ENCODE assay signal across 27 cellular contexts in genomic region chr6:24709014-24709711, GRCh38. TPM values are rescaled to one million over a fixed set of nuclear protein-coding genes. Genes with fewer than 3 reads are reported as not detected.
DNase-seq lines count a peak whose midpoint lies in the region; ATAC-seq, FAIRE-seq and TF ChIP-seq lines count a peak whose summit lies in the region.
"Had no signal": no experiment of that assay in that cellular context is flagged by ENCODE, and none has a peak within 500 bp of the region (broad histone marks: within the 10 kb centered on the region; RNA-seq: fewer than 3 reads in every experiment).

No MANE protein-coding gene starts in this region.

- H3K9me3 ChIP-seq in HepG2 (ENCODE audit: low read length) (no peaks in the 10 kb centered on the region), right lobe of liver (no peaks in the 10 kb centered on the region)
- H3K9me3 ChIP-seq: gastroesophageal sphincter, left lung, pancreas, transverse colon had no signal

- 97% methylated on average over 4 of the region's 4 CpGs for WGBS in HepG2 (ENCODE audit: low lambda C conversion rate)
- WGBS in right lobe of liver (ENCODE audit: insufficient coverage, low coverage, low lambda C conversion rate, missing lambda C conversion rate) = 83% methylated on average over 4 of the region's 4 CpGs

- H3K4me1 Mint-ChIP-seq in GM23338 (no peaks in the 10 kb centered on the region), chondrocyte (ENCODE audit: low read depth) (peaks cover 29% of the 10 kb centered on the region)
- H3K4me1 Mint-ChIP-seq in stimulated activated effector memory CD8-positive, alpha-beta T cell treated with anti-CD3 and anti-CD28 coated beads, Interleukin-12 subunit alpha, Interleukin-12 subunit beta, amount 100 ng/mL, for 72 hours = peaks cover 55% of the 10 kb centered on the region

- no peak for TF ChIP-seq EP300 in HepG2 (IDR thresholded peaks at IDR 0.05; ENCODE audit: low read depth in 2 of 2, low read length in 2 of 2)
- no peak for TF ChIP-seq EP300 in HepG2 (CRISPR knock-in tag; IDR thresholded peaks at IDR 0.05; ENCODE audit: borderline replicate concordance)

- TF ChIP-seq RAD21 in HepG2 (CRISPR knock-in tag; IDR thresholded peaks at IDR 0.05) = no peak

- H3K4me3 Mint-ChIP-seq in GM23338 (no peak overlapping the region), chondrocyte (ENCODE audit: unreplicated experiment) (no peak overlapping the region)
- H3K4me3 Mint-ChIP-seq in stimulated activated effector memory CD8-positive, alpha-beta T cell treated with anti-CD3 and anti-CD28 coated beads, Interleukin-12 subunit alpha, Interleukin-12 subunit beta, amount 100 ng/mL, for 72 hours = no peak overlapping the region
- H3K4me3 Mint-ChIP-seq: HFFc6 had no signal

- H3K4me2 ChIP-seq in HepG2 (ENCODE audit: low read depth, low read length) (no peak overlapping the region), GM23338 (no peak overlapping the region)

- H3K27me3 ChIP-seq in HepG2 (ENCODE audit: control insufficient read depth in 1 of 2, insufficient read depth in 2 of 2, low read length in 2 of 2) = no peaks in the 10 kb centered on the region
- H3K27me3 ChIP-seq in right lobe of liver = no peaks in the 10 kb centered on the region
- no peaks in the 10 kb centered on the region for H3K27me3 ChIP-seq in GM23338 (ENCODE audit: insufficient read depth)
- H3K27me3 ChIP-seq: gastroesophageal sphincter, left lung, pancreas, transverse colon had no signal

- H3K27me3 Mint-ChIP-seq in GM23338 (ENCODE audit: insufficient read depth, low read depth, poor library complexity) = peaks cover 3% of the 10 kb centered on the region
- no peaks in the 10 kb centered on the region for H3K27me3 Mint-ChIP-seq in chondrocyte (ENCODE audit: low read depth)

- intact Hi-C loops in HepG2 (cut with micrococcal nuclease; ENCODE audit: unreplicated experiment) = loop anchor here (10.0 kb wide), 1 partner anchor 366 kb away; no protein-coding TSS in a partner anchor
- intact Hi-C loops in right lobe of liver (cut with DNase I) = no loop called here

- H3K4me3 ChIP-seq in HepG2 (replicated peaks in 1 of 3; ENCODE audit: insufficient read depth in 1 of 3, low read depth in 2 of 3, low read length in 3 of 3) = no peak overlapping the region
- no peak overlapping the region for H3K4me3 ChIP-seq in right lobe of liver
- no peak overlapping the region for H3K4me3 ChIP-seq in GM23338
- H3K4me3 ChIP-seq: gastroesophageal sphincter, left lung, pancreas, transverse colon had no signal

- H3K79me2 ChIP-seq in HepG2 (ENCODE audit: insufficient read depth, low read length) (peaks cover 35% of the 10 kb centered on the region), GM23338 (replicated peaks; ENCODE audit: insufficient read depth) (peaks cover 54% of the 10 kb centered on the region)

- H3K27ac Mint-ChIP-seq in GM23338 = no peak overlapping the region; the same call in 1 of the 2 replicates
- H3K27ac Mint-ChIP-seq in chondrocyte (ENCODE audit: unreplicated experiment) = peak overlapping the region; percentile 51
- peak overlapping the region; percentile 3 for H3K27ac Mint-ChIP-seq in stimulated activated effector memory CD8-positive, alpha-beta T cell treated with anti-CD3 and anti-CD28 coated beads, Interleukin-12 subunit alpha, Interleukin-12 subunit beta, amount 100 ng/mL, for 72 hours
- H3K27ac Mint-ChIP-seq: HFFc6 had no signal

- H3K9me2 ChIP-seq in GM23338 (ENCODE audit: insufficient read depth) = no peaks in the 10 kb centered on the region

- H3K36me3 ChIP-seq in HepG2 (replicated peaks in 1 of 2; ENCODE audit: control insufficient read depth in 1 of 2, insufficient read depth in 2 of 2, low read length in 2 of 2) = peaks cover 23 to 95% of the 10 kb centered on the region in 2 experiments
- peaks cover 13 to 100% (median 59%) of the 10 kb centered on the region in 4 donors for H3K36me3 ChIP-seq in right lobe of liver
- H3K36me3 ChIP-seq in GM23338 (ENCODE audit: insufficient read depth) = peaks cover 65% of the 10 kb centered on the region

- H3F3A ChIP-seq in GM23338 (replicated peaks; ENCODE audit: low read depth) = peaks cover 12% of the 10 kb centered on the region; the same call in 1 of the 2 replicates

- no peak for DNase-seq in HepG2 (ENCODE audit: low spot score)
- no peak for DNase-seq in right lobe of liver
- no peak for DNase-seq in GM23338 (ENCODE audit: low spot score)
- no peak for DNase-seq in chondrocyte (ENCODE audit: low spot score)
- no peak for DNase-seq in stimulated activated effector memory CD8-positive, alpha-beta T cell treated with anti-CD3 and anti-CD28 coated beads, Interleukin-12 subunit alpha, Interleukin-12 subunit beta, amount 100 ng/mL, for 72 hours (ENCODE audit: low spot score in 2 of 2)
- DNase-seq in NOMO-1 (lab: John Stamatoyannopoulos, UW; ENCODE audit: unreplicated experiment in 2 of 2) = no peak
- DNase-seq in NCI-H345 (lab: John Stamatoyannopoulos, UW) = no peak
- DNase-seq: activated CD4-positive, alpha-beta T cell treated with anti-CD3 and anti-CD28 coated beads for 48 hours; activated gamma-delta T cell; amygdala; cortex of kidney; HFFc6; hippocampal formation; KBM-7; left lung; midbrain; MM.1S; NCI-H1417 treated with DMSO at 0.1 percent for 48 hours; NCI-H510A; NK-92 treated with Interleukin-12 subunit alpha and Interleukin-12 subunit beta, amount 100 ng/mL, for 24 hours; pancreas; SHP77; T-helper 1 cell; transverse colon had no signal

- TF ChIP-seq CTCF in HepG2 (CRISPR knock-in tag; IDR thresholded peaks at IDR 0.05) = no peak
- no peak for TF ChIP-seq CTCF in right lobe of liver (IDR thresholded peaks at IDR 0.05)
- no peak for TF ChIP-seq CTCF in GM23338 (conservative IDR thresholded peaks at IDR 0.05; ENCODE audit: low read depth in 2 of 2)
- TF ChIP-seq CTCF in chondrocyte (IDR thresholded peaks at IDR 0.05) = no peak

- no peak overlapping the region for H3K27ac ChIP-seq in HepG2 (ENCODE audit: extremely low read length, insufficient read depth, low read length)
- H3K27ac ChIP-seq in right lobe of liver = no peak overlapping the region
- 0 out of 2 replicates have a peak overlapping the region, but pooled peaks have one; percentile 39 for H3K27ac ChIP-seq in GM23338 (ENCODE audit: low read depth)
- H3K27ac ChIP-seq: gastroesophageal sphincter, pancreas, transverse colon had no signal

- BruUV-seq in HepG2 (replicated peaks; lab: Mats Ljungman, UMichigan) = no TSS peak

- H3K36me3 Mint-ChIP-seq in GM23338 (ENCODE audit: low read depth) (peaks cover 92% of the 10 kb centered on the region), chondrocyte (ENCODE audit: low read depth) (peaks cover 55% of the 10 kb centered on the region)
- peaks cover 100% of the 10 kb centered on the region for H3K36me3 Mint-ChIP-seq in stimulated activated effector memory CD8-positive, alpha-beta T cell treated with anti-CD3 and anti-CD28 coated beads, Interleukin-12 subunit alpha, Interleukin-12 subunit beta, amount 100 ng/mL, for 72 hours

- no peak overlapping the region for H3K9ac ChIP-seq in HepG2 (ENCODE audit: insufficient read depth, low read depth, low read length)

- ATAC-seq in HepG2 (no peak), right lobe of liver (no peak), GM23338 (no peak)
- no peak for ATAC-seq in stimulated activated effector memory CD8-positive, alpha-beta T cell treated with anti-CD3 and anti-CD28 coated beads, Interleukin-12 subunit alpha, Interleukin-12 subunit beta, amount 100 ng/mL, for 72 hours
- ATAC-seq: gastroesophageal sphincter, left lung, pancreas had no signal

- no peak for FAIRE-seq in HepG2 (lab: Jason Lieb, UNC)
- FAIRE-seq: bronchial epithelial cell, pancreas, TTC549 had no signal

- H3K4me1 ChIP-seq in HepG2 (ENCODE audit: insufficient read depth, low read length) (peaks cover 25% of the 10 kb centered on the region), right lobe of liver (peaks cover 0 to 14% (median 3%) of the 10 kb centered on the region in 4 donors), GM23338 (ENCODE audit: insufficient read depth) (no peaks in the 10 kb centered on the region)

- H3K9me3 Mint-ChIP-seq in GM23338 = no peaks in the 10 kb centered on the region
- H3K9me3 Mint-ChIP-seq in chondrocyte (ENCODE audit: low read depth) = no peaks in the 10 kb centered on the region
- no peaks in the 10 kb centered on the region for H3K9me3 Mint-ChIP-seq in stimulated activated effector memory CD8-positive, alpha-beta T cell treated with anti-CD3 and anti-CD28 coated beads, Interleukin-12 subunit alpha, Interleukin-12 subunit beta, amount 100 ng/mL, for 72 hours
- H3K9me3 Mint-ChIP-seq: HFFc6 had no signal

- H2AFZ ChIP-seq in HepG2 (ENCODE audit: low read length) (no peak overlapping the region), GM23338 (no peak overlapping the region)

- POLR2A ChIA-PET in HepG2 (lab: Yijun Ruan, JAX) = interaction anchor here (2.0 kb wide), 1 partner anchor 43 kb away, joined by 6 read pairs; the partner anchor contains the start of genes ACOT13 and TDP2

- CTCF ChIA-PET in HepG2 (lab: Yijun Ruan, JAX; ENCODE audit: low intra/inter-chr PET ratio, low total read pairs) = no interaction called here

- in situ Hi-C loops in HepG2 (cut with HindIII; ENCODE audit: extremely low pct_ligation_motif_present, low pct_unique_long_range_greater_than_20kb) = no loop called here

- TF ChIP-seq POLR2A in HepG2 (IDR thresholded peaks at IDR 0.05; ENCODE audit: insufficient read depth in 1 of 2, low read depth in 2 of 2, low read length in 2 of 2) (no peak), right lobe of liver (IDR thresholded peaks at IDR 0.05) (no peak)

- peaks cover 46% of the 10 kb centered on the region for H4K20me1 ChIP-seq in HepG2 (ENCODE audit: insufficient read depth, low read length)
- H4K20me1 ChIP-seq in GM23338 (replicated peaks; ENCODE audit: insufficient read depth) = peaks cover 31% of the 10 kb centered on the region

RNA-seq across cellular contexts. Expression of gene C6orf62, which starts 9.8 kb away (rescaled TPM):
- total RNA-seq in HepG2 (2016; rRNA removed; fragmentation: Illumina TruSeq; extraction: Trizol) = 90.4 and 135 TPM in 2 replicates
- total RNA-seq in HepG2 (2016; cell fraction: cytosol; rRNA removed; fragmentation: Illumina TruSeq; extraction: Trizol; ENCODE audit: low read depth) = 24.8 and 26.7 TPM in 2 replicates
- total RNA-seq in HepG2 (2016; cell fraction: insoluble cytoplasmic fraction; rRNA removed; fragmentation: Illumina TruSeq; extraction: Trizol) = 89.3 and 123 TPM in 2 replicates
- total RNA-seq in HepG2 (2016; cell fraction: membrane; rRNA removed; fragmentation: Illumina TruSeq; extraction: Trizol) = 130 and 133 TPM in 2 replicates
- total RNA-seq in HepG2 (2016; cell fraction: nucleus; rRNA removed; fragmentation: Illumina TruSeq; extraction: Trizol) = 66.3 and 75.0 TPM in 2 replicates
- polyA plus RNA-seq in HepG2 (2011; rRNA removed) = 54.8 and 55.6 TPM in 2 replicates
- 18.8 and 39.1 TPM in 2 replicates for polyA plus RNA-seq in HepG2 (2011; cell fraction: cytosol; rRNA removed)
- 24.8 and 28.1 TPM in 2 replicates for polyA plus RNA-seq in HepG2 (2011; cell fraction: nucleus; rRNA removed)
- polyA plus RNA-seq in HepG2 (2012) = 49.0 and 57.3 TPM in 2 replicates
- polyA plus RNA-seq in HepG2 (2016; cell fraction: cytosol; fragmentation: Illumina TruSeq; extraction: Trizol; ENCODE audit: low read depth) = 13.5 and 14.0 TPM in 2 replicates
- polyA plus RNA-seq in HepG2 (2016; cell fraction: insoluble cytoplasmic fraction; fragmentation: Illumina TruSeq; extraction: Trizol; ENCODE audit: low read depth) = 91.3 and 99.8 TPM in 2 replicates
- 58.3 and 65.2 TPM in 2 replicates for polyA plus RNA-seq in HepG2 (2016; cell fraction: membrane; fragmentation: Illumina TruSeq; extraction: Trizol; ENCODE audit: low read depth)
- 80.5 and 88.9 TPM in 2 replicates for polyA plus RNA-seq in HepG2 (2016; cell fraction: nucleus; fragmentation: Illumina TruSeq; extraction: Trizol; ENCODE audit: insufficient read depth, low read depth)
- polyA minus RNA-seq in HepG2 (2011; rRNA and poly(A)+ RNA removed; ENCODE audit: low replicate concordance) = 48.0 and 61.4 TPM in 2 replicates
- 47.3 and 69.6 TPM in 2 replicates for polyA minus RNA-seq in HepG2 (2011; cell fraction: cytosol; rRNA and poly(A)+ RNA removed)
- 76.8 and 83.0 TPM in 2 replicates for polyA minus RNA-seq in HepG2 (2011; cell fraction: nucleus; rRNA and poly(A)+ RNA removed)
- 10 to 100 TPM; 31.1 to 58.3 (median 48.7) TPM for total RNA-seq in right lobe of liver
- 78.4 and 79.9 TPM in 2 replicates for total RNA-seq in GM23338 (2014; rRNA removed; shearing (Covaris generic))
- polyA plus RNA-seq in GM23338 (2016; fragmentation: Nextera tagmentation; extraction: Ambion mirVana) = 63.1 and 66.7 TPM in 2 replicates
- 74.0 to 91.9 TPM (median 90.2 TPM) in 3 replicates for total RNA-seq in chondrocyte

RNA-seq across cellular contexts. Expression of gene ACOT13, which starts 42.3 kb away (rescaled TPM):
- 31.5 and 50.9 TPM in 2 replicates for total RNA-seq in HepG2 (2016; rRNA removed; fragmentation: Illumina TruSeq; extraction: Trizol)
- 6.6 and 8.6 TPM in 2 replicates for total RNA-seq in HepG2 (2016; cell fraction: cytosol; rRNA removed; fragmentation: Illumina TruSeq; extraction: Trizol; ENCODE audit: low read depth)
- total RNA-seq in HepG2 (2016; cell fraction: insoluble cytoplasmic fraction; rRNA removed; fragmentation: Illumina TruSeq; extraction: Trizol) = 33.5 and 52.4 TPM in 2 replicates
- total RNA-seq in HepG2 (2016; cell fraction: membrane; rRNA removed; fragmentation: Illumina TruSeq; extraction: Trizol) = 15.3 and 16.7 TPM in 2 replicates
- total RNA-seq in HepG2 (2016; cell fraction: nucleus; rRNA removed; fragmentation: Illumina TruSeq; extraction: Trizol) = 8.2 and 8.5 TPM in 2 replicates
- polyA plus RNA-seq in HepG2 (2011; rRNA removed) = 37.5 and 45.1 TPM in 2 replicates
- 15.1 and 22.8 TPM in 2 replicates for polyA plus RNA-seq in HepG2 (2011; cell fraction: cytosol; rRNA removed)
- 6.6 and 7.0 TPM in 2 replicates for polyA plus RNA-seq in HepG2 (2011; cell fraction: nucleus; rRNA removed)
- 33.4 and 56.4 TPM in 2 replicates for polyA plus RNA-seq in HepG2 (2012)
- 13.4 and 16.5 TPM in 2 replicates for polyA plus RNA-seq in HepG2 (2016; cell fraction: cytosol; fragmentation: Illumina TruSeq; extraction: Trizol; ENCODE audit: low read depth)
- polyA plus RNA-seq in HepG2 (2016; cell fraction: insoluble cytoplasmic fraction; fragmentation: Illumina TruSeq; extraction: Trizol; ENCODE audit: low read depth) = 53.6 and 58.5 TPM in 2 replicates
- 16.5 and 18.7 TPM in 2 replicates for polyA plus RNA-seq in HepG2 (2016; cell fraction: membrane; fragmentation: Illumina TruSeq; extraction: Trizol; ENCODE audit: low read depth)
- polyA plus RNA-seq in HepG2 (2016; cell fraction: nucleus; fragmentation: Illumina TruSeq; extraction: Trizol; ENCODE audit: insufficient read depth, low read depth) = 21.0 and 21.1 TPM in 2 replicates
- 3.0 and 5.1 TPM in 2 replicates for polyA minus RNA-seq in HepG2 (2011; rRNA and poly(A)+ RNA removed; ENCODE audit: low replicate concordance)
- polyA minus RNA-seq in HepG2 (2011; cell fraction: cytosol; rRNA and poly(A)+ RNA removed) = 6.4 and 9.3 TPM in 2 replicates
- polyA minus RNA-seq in HepG2 (2011; cell fraction: nucleus; rRNA and poly(A)+ RNA removed) = 4.5 and 6.3 TPM in 2 replicates
- 10 to 100 TPM; 14.0 to 53.6 (median 43.4) TPM for total RNA-seq in right lobe of liver
- 17.4 and 17.8 TPM in 2 replicates for total RNA-seq in GM23338 (2014; rRNA removed; shearing (Covaris generic))
- polyA plus RNA-seq in GM23338 (2016; fragmentation: Nextera tagmentation; extraction: Ambion mirVana) = 175 and 190 TPM in 2 replicates
- total RNA-seq in chondrocyte = 28.4 to 33.1 TPM (median 30.4 TPM) in 3 replicates

RNA-seq across cellular contexts. Expression of gene TDP2, which starts 42.5 kb away (rescaled TPM):
- total RNA-seq in HepG2 (2016; rRNA removed; fragmentation: Illumina TruSeq; extraction: Trizol) (42.6 and 73.1 TPM in 2 replicates), right lobe of liver (10 to 100 TPM; 20.4 to 33.2 (median 24.0) TPM), chondrocyte (23.4 to 32.4 TPM (median 23.8 TPM) in 3 replicates)
- total RNA-seq in HepG2 (2016; cell fraction: cytosol; rRNA removed; fragmentation: Illumina TruSeq; extraction: Trizol; ENCODE audit: low read depth) = 10.2 and 10.8 TPM in 2 replicates
- total RNA-seq in HepG2 (2016; cell fraction: insoluble cytoplasmic fraction; rRNA removed; fragmentation: Illumina TruSeq; extraction: Trizol) = 42.3 and 70.9 TPM in 2 replicates
- total RNA-seq in HepG2 (2016; cell fraction: membrane; rRNA removed; fragmentation: Illumina TruSeq; extraction: Trizol) = 31.3 and 32.0 TPM in 2 replicates
- 42.3 and 44.0 TPM in 2 replicates for total RNA-seq in HepG2 (2016; cell fraction: nucleus; rRNA removed; fragmentation: Illumina TruSeq; extraction: Trizol)
- polyA plus RNA-seq in HepG2 (2011; rRNA removed) (28.5 and 30.5 TPM in 2 replicates), GM23338 (2016; fragmentation: Nextera tagmentation; extraction: Ambion mirVana) (41.8 and 46.8 TPM in 2 replicates)
- 15.3 and 20.6 TPM in 2 replicates for polyA plus RNA-seq in HepG2 (2011; cell fraction: cytosol; rRNA removed)
- 22.8 and 29.8 TPM in 2 replicates for polyA plus RNA-seq in HepG2 (2011; cell fraction: nucleus; rRNA removed)
- polyA plus RNA-seq in HepG2 (2012) = 41.8 and 51.0 TPM in 2 replicates
- polyA plus RNA-seq in HepG2 (2016; cell fraction: cytosol; fragmentation: Illumina TruSeq; extraction: Trizol; ENCODE audit: low read depth) = 10.0 and 11.4 TPM in 2 replicates
- 109 and 114 TPM in 2 replicates for polyA plus RNA-seq in HepG2 (2016; cell fraction: insoluble cytoplasmic fraction; fragmentation: Illumina TruSeq; extraction: Trizol; ENCODE audit: low read depth)
- 29.1 and 29.5 TPM in 2 replicates for polyA plus RNA-seq in HepG2 (2016; cell fraction: membrane; fragmentation: Illumina TruSeq; extraction: Trizol; ENCODE audit: low read depth)
- 64.6 and 67.4 TPM in 2 replicates for polyA plus RNA-seq in HepG2 (2016; cell fraction: nucleus; fragmentation: Illumina TruSeq; extraction: Trizol; ENCODE audit: insufficient read depth, low read depth)
- 12.8 and 18.3 TPM in 2 replicates for polyA minus RNA-seq in HepG2 (2011; rRNA and poly(A)+ RNA removed; ENCODE audit: low replicate concordance)
- 12.9 and 13.3 TPM in 2 replicates for polyA minus RNA-seq in HepG2 (2011; cell fraction: cytosol; rRNA and poly(A)+ RNA removed)
- polyA minus RNA-seq in HepG2 (2011; cell fraction: nucleus; rRNA and poly(A)+ RNA removed) = 50.3 and 64.9 TPM in 2 replicates
- total RNA-seq in GM23338 (2014; rRNA removed; shearing (Covaris generic)) = 47.8 and 64.5 TPM in 2 replicates
